Comparison of ENCODE assay signal across 15 cellular contexts in the genomic region with DNA sequence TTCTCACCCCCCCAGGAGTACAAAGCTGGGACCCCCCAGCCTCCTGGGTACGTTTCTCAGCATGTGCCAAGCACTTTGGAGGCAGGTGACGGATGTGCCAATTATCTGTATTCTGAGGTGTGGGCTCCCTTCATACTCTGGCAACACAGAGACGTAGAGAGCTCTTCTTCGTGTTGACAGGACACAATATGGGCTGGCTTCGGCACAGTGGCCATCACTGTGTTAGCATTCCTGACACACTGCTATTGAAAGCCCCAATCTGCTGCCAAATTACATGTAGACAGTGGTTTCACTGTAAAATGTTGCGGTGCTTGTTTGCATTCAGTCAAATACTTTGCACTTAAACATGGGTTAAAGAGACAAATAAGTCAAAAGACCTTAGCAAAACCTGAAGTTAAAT.
A peak's percentile ranks its signal among the peaks of the same experiment; 100 is the strongest.
DNase-seq lines count a peak whose midpoint lies in the region; ATAC-seq and TF ChIP-seq lines count a peak whose summit lies in the region.
"Had no signal": no experiment of that assay in that cellular context is flagged by ENCODE, and none has a peak within 500 bp of the region (broad histone marks: within the 10 kb centered on the region; RNA-seq: fewer than 3 reads in every experiment).

No MANE protein-coding gene starts in this region.

- H3K27me3 Mint-ChIP-seq in activated CD8-positive, alpha-beta memory T cell treated with anti-CD3 and anti-CD28 coated beads, Interleukin-2, amount 10 ng/mL, durations not matched to agents 7 days and 5 days = no peaks in the 10 kb centered on the region
- H3K27me3 Mint-ChIP-seq: CD4-positive, alpha-beta memory T cell; type B pancreatic cell had no signal

- H3K27ac Mint-ChIP-seq in activated CD8-positive, alpha-beta memory T cell treated with anti-CD3 and anti-CD28 coated beads, Interleukin-2, amount 10 ng/mL, durations not matched to agents 7 days and 5 days = peak overlapping the region; percentile 12
- H3K27ac Mint-ChIP-seq: activated naive CD4-positive, alpha-beta T cell treated with anti-CD3 and anti-CD28 coated beads, Interleukin-2, amount 50 U/mL, for 72 hours; nephron progenitor cell; type B pancreatic cell had no signal

- no peak overlapping the region for H3K4me3 Mint-ChIP-seq in activated CD8-positive, alpha-beta memory T cell treated with anti-CD3 and anti-CD28 coated beads, Interleukin-2, amount 10 ng/mL, durations not matched to agents 7 days and 5 days
- H3K4me3 Mint-ChIP-seq: CD4-positive, alpha-beta memory T cell; type B pancreatic cell had no signal

- intact Hi-C loops in mucosa of descending colon (cut with DNase I, micrococcal nuclease) = no loop called here

- no peak for ATAC-seq in activated CD8-positive, alpha-beta memory T cell treated with anti-CD3 and anti-CD28 coated beads, Interleukin-2, amount 10 ng/mL, durations not matched to agents 7 days and 5 days
- no peak for ATAC-seq in mucosa of descending colon
- ATAC-seq in HG02610 (IDR thresholded peaks at IDR 0.05; ENCODE audit: unreplicated experiment) = no peak

- H3K4me3 ChIP-seq in mucosa of descending colon = no peak overlapping the region
- H3K4me3 ChIP-seq: lung had no signal

- TF ChIP-seq CTCF in mucosa of descending colon (IDR thresholded peaks at IDR 0.05) = no peak

- H3K36me3 Mint-ChIP-seq in activated CD8-positive, alpha-beta memory T cell treated with anti-CD3 and anti-CD28 coated beads, Interleukin-2, amount 10 ng/mL, durations not matched to agents 7 days and 5 days = peaks cover 15% of the 10 kb centered on the region

- no peaks in the 10 kb centered on the region for H3K4me1 ChIP-seq in mucosa of descending colon (ENCODE audit: low read depth)

- no peak for DNase-seq in activated CD8-positive, alpha-beta memory T cell treated with anti-CD3 and anti-CD28 coated beads, Interleukin-2, amount 10 ng/mL, durations not matched to agents 7 days and 5 days
- DNase-seq in activated CD8-positive, alpha-beta memory T cell treated with anti-CD3 and anti-CD28 coated beads, Interleukin-2, amount 50 U/mL, for 48 hours = no peak
- DNase-seq in NCI-H345 treated with DMSO at 0.1 percent for 48 hours (lab: John Stamatoyannopoulos, UW; ENCODE audit: unreplicated experiment) (peak; percentile 70), cerebellar cortex (ENCODE audit: low spot score) (peak; percentile 46), pons (ENCODE audit: low spot score) (peak; percentile 69), T-helper 9 cell (no peak), mucosa of descending colon (no peak)
- DNase-seq: NCI-H510A; nephron progenitor cell; stimulated activated CD4-positive, alpha-beta T cell treated with anti-CD3 and anti-CD28 coated beads, Interleukin-12 subunit alpha, Interleukin-12 subunit beta, amount 100 ng/mL, for 4 hours had no signal

- peaks cover 26% of the 10 kb centered on the region for H3K4me1 Mint-ChIP-seq in activated CD8-positive, alpha-beta memory T cell treated with anti-CD3 and anti-CD28 coated beads, Interleukin-2, amount 10 ng/mL, durations not matched to agents 7 days and 5 days

- no peaks in the 10 kb centered on the region for H3K36me3 ChIP-seq in mucosa of descending colon (ENCODE audit: low read depth)

- H3K9me3 ChIP-seq in mucosa of descending colon = no peaks in the 10 kb centered on the region

- H3K9me3 Mint-ChIP-seq in activated CD8-positive, alpha-beta memory T cell treated with anti-CD3 and anti-CD28 coated beads, Interleukin-2, amount 10 ng/mL, durations not matched to agents 7 days and 5 days (ENCODE audit: low read depth) = no peaks in the 10 kb centered on the region
- H3K9me3 Mint-ChIP-seq: activated naive CD4-positive, alpha-beta T cell treated with anti-CD3 and anti-CD28 coated beads, Interleukin-2, amount 50 U/mL, for 72 hours; CD4-positive, alpha-beta memory T cell; nephron progenitor cell; type B pancreatic cell had no signal

- CTCF ChIA-PET in activated CD8-positive, alpha-beta memory T cell treated with anti-CD3 and anti-CD28 coated beads, Interleukin-2, amount 10 ng/mL, durations not matched to agents 7 days and 5 days (lab: Charles Lee) = interaction anchor here (0.6 to 3.9 kb wide), 12 partner anchors 31 to 774 kb away, joined by 3 to 42 read pairs (median 4); a partner anchor contains a TSS

Comparison
In these comparisons a context has a peak if more than half of its experiments do, and no peak if none do; other contexts are left out.
1. DNase-seq: peak in NCI-H345 treated with DMSO at 0.1 percent for 48 hours (single experiment), cerebellar cortex (single experiment) and pons (single experiment); none in activated CD8-positive, alpha-beta memory T cell treated with anti-CD3 and anti-CD28 coated beads, Interleukin-2, amount 10 ng/mL, durations not matched to agents 7 days and 5 days (single experiment), activated CD8-positive, alpha-beta memory T cell treated with anti-CD3 and anti-CD28 coated beads, Interleukin-2, amount 50 U/mL, for 48 hours (single experiment), T-helper 9 cell (single experiment) and mucosa of descending colon (0 of 3).